8 cellular contexts compared by ENCODE assay signal in genomic region chr12:18139989-18140596, GRCh38. TPM values are rescaled to one million over a fixed set of nuclear protein-coding genes. Genes with fewer than 3 reads are reported as not detected.
DNase-seq lines count a peak whose midpoint lies in the region; ATAC-seq and TF ChIP-seq lines count a peak whose summit lies in the region.

No MANE protein-coding gene starts in this region.

- TF ChIP-seq CTCF in BE2C (IDR thresholded peaks at IDR 0.05; ENCODE audit: low read depth, low read length) (peak; percentile 25; the same call in 1 of the 2 replicates), parathyroid adenoma (IDR thresholded peaks at IDR 0.05) (peak; percentile 47)

- no peak overlapping the region for H2AFZ ChIP-seq in parathyroid adenoma

- H3K27ac ChIP-seq in parathyroid adenoma, result no peak overlapping the region

- no peaks in the 10 kb centered on the region for H3K9me3 ChIP-seq in BE2C
- no peaks in the 10 kb centered on the region for H3K9me3 ChIP-seq in parathyroid adenoma (ENCODE audit: control insufficient read depth, low read length)

- H3K4me1 ChIP-seq in BE2C, result no peaks in the 10 kb centered on the region
- no peaks in the 10 kb centered on the region for H3K4me1 ChIP-seq in parathyroid adenoma

- no peak overlapping the region for H3K4me3 ChIP-seq in BE2C (ENCODE audit: low read depth, low read length)
- H3K4me3 ChIP-seq in parathyroid adenoma (ENCODE audit: low read depth, low read length), result no peak overlapping the region

- H3K36me3 ChIP-seq in BE2C (no peaks in the 10 kb centered on the region), parathyroid adenoma (ENCODE audit: control insufficient read depth, insufficient read depth, low read length) (no peaks in the 10 kb centered on the region)

- H3K4me2 ChIP-seq in parathyroid adenoma (ENCODE audit: low read length), result no peak overlapping the region

- DNase-seq in BE2C (no peak), NCI-H345 treated with DMSO at 0.1 percent for 48 hours (lab: John Stamatoyannopoulos, UW; ENCODE audit: unreplicated experiment) (peak; percentile 39), dermis microvascular lymphatic vessel endothelial cell (ENCODE audit: low read depth in 2 of 2) (peak; percentile 21 to 26), NCI-H774 (lab: John Stamatoyannopoulos, UW) (no peak)
- DNase-seq in activated effector memory CD4-positive, alpha-beta T cell treated with anti-CD3 and anti-CD28 coated beads, Interleukin-2, amount 50 U/mL, for 16 hours, result no peak

- ATAC-seq in GM19468 (IDR thresholded peaks at IDR 0.05; ENCODE audit: extremely low read depth, unreplicated experiment) (peak; percentile 30), GM18498 (IDR thresholded peaks at IDR 0.05; ENCODE audit: unreplicated experiment) (no peak)

- no peaks in the 10 kb centered on the region for H3K79me2 ChIP-seq in parathyroid adenoma

- H3K27me3 ChIP-seq in BE2C (no peaks in the 10 kb centered on the region; the same call in 1 of the 2 replicates), parathyroid adenoma (ENCODE audit: control insufficient read depth, insufficient read depth, low read length) (no peaks in the 10 kb centered on the region)

- no peak overlapping the region for H3K9ac ChIP-seq in parathyroid adenoma

RNA-seq across cellular contexts. Expression of gene RERGL, which starts 50.1 kb away (rescaled TPM):
- not detected for polyA plus RNA-seq in BE2C (2012; ENCODE audit: insufficient read depth, insufficient read length, low read depth)
- not detected in 2 replicates for total RNA-seq in dermis microvascular lymphatic vessel endothelial cell

Comparison
In these comparisons a context has a peak if more than half of its experiments do, and no peak if none do; other contexts are left out.
1. DNase-seq: peak in NCI-H345 treated with DMSO at 0.1 percent for 48 hours (single experiment) and dermis microvascular lymphatic vessel endothelial cell (2 of 2); none in BE2C (single experiment), activated effector memory CD4-positive, alpha-beta T cell treated with anti-CD3 and anti-CD28 coated beads, Interleukin-2, amount 50 U/mL, for 16 hours (single experiment) and NCI-H774 (single experiment).